In genomic region chr3:54122802-54123537, GRCh38 we compare ENCODE assay signal across 9 cellular contexts. TPM values are rescaled to one million over a fixed set of nuclear protein-coding genes. Genes with fewer than 3 reads are reported as not detected.
DNase-seq lines count a peak whose midpoint lies in the region; ATAC-seq and TF ChIP-seq lines count a peak whose summit lies in the region.
"Had no signal": no experiment of that assay in that cellular context is flagged by ENCODE, and none has a peak within 500 bp of the region (broad histone marks: within the 10 kb centered on the region; RNA-seq: fewer than 3 reads in every experiment).

No MANE protein-coding gene starts in this region.

- H3K27ac ChIP-seq in right cardiac atrium (ENCODE audit: low read length) (peak overlapping the region; percentile 46), rectal smooth muscle tissue (ENCODE audit: low read depth, low read length) (peak overlapping the region; percentile 33)

- no peak for ATAC-seq in T-helper 17 cell
- ATAC-seq in right cardiac atrium: no peak
- no peak for ATAC-seq in GM18867 (IDR thresholded peaks at IDR 0.05; ENCODE audit: unreplicated experiment)
- ATAC-seq: activated CD4-positive, CD25-positive, alpha-beta regulatory T cell treated with anti-CD3 and anti-CD28 coated beads, Interleukin-2, amount 50 U/mL, for 24 hours had no signal

- H3K27me3 ChIP-seq in right cardiac atrium (ENCODE audit: control insufficient read depth, insufficient read depth): no peaks in the 10 kb centered on the region
- peaks cover 5% of the 10 kb centered on the region for H3K27me3 ChIP-seq in rectal smooth muscle tissue (ENCODE audit: control insufficient read depth, insufficient read depth, low read length)

- H3K4me3 Mint-ChIP-seq in T-helper 17 cell: peak overlapping the region; percentile 70

- peak; percentile 38 for DNase-seq in GM20000 (ENCODE audit: low spot score)
- DNase-seq in T-helper 17 cell: no peak
- peak; percentile 19 to 63 (median 60) for DNase-seq in right cardiac atrium
- DNase-seq in KG1 (lab: John Stamatoyannopoulos, UW): no peak
- no peak for DNase-seq in NCI-H187 treated with DMSO at 0.1 percent for 48 hours (lab: John Stamatoyannopoulos, UW)
- no peak for DNase-seq in stimulated activated CD4-positive, alpha-beta T cell treated with anti-CD3 and anti-CD28 coated beads, Interleukin-1b, Interleukin-23, amount 100 ng/mL, for 48 hours

- H3K4me3 ChIP-seq in right cardiac atrium (ENCODE audit: low read length): peak overlapping the region; percentile 94
- H3K4me3 ChIP-seq in rectal smooth muscle tissue (ENCODE audit: low read length): peak overlapping the region; percentile 62

- H3K27me3 Mint-ChIP-seq in T-helper 17 cell: peaks cover 51% of the 10 kb centered on the region

- TF ChIP-seq CTCF in GM20000 (IDR thresholded peaks at IDR 0.05; ENCODE audit: extremely low read depth, missing control alignments): no peak

- H3K9me3 ChIP-seq in T-helper 17 cell (ENCODE audit: control insufficient read depth, low read length, poor library complexity, severe bottlenecking): no peaks in the 10 kb centered on the region
- H3K9me3 ChIP-seq in right cardiac atrium (ENCODE audit: control insufficient read depth, low read length): no peaks in the 10 kb centered on the region

- no peak overlapping the region for H3K9ac ChIP-seq in rectal smooth muscle tissue (ENCODE audit: low read length)

- no peak overlapping the region for H3K27ac Mint-ChIP-seq in T-helper 17 cell

- no peaks in the 10 kb centered on the region for H3K36me3 Mint-ChIP-seq in T-helper 17 cell (ENCODE audit: low read depth)

- no peaks in the 10 kb centered on the region for H3K36me3 ChIP-seq in rectal smooth muscle tissue (ENCODE audit: control insufficient read depth, insufficient read depth, low read length)

- peaks cover 2% of the 10 kb centered on the region for H3K4me1 ChIP-seq in right cardiac atrium (ENCODE audit: control insufficient read depth, insufficient read depth, low read length)
- H3K4me1 ChIP-seq in rectal smooth muscle tissue (ENCODE audit: control insufficient read depth, insufficient read depth, low read length): peaks cover 7% of the 10 kb centered on the region

- intact Hi-C loops in right cardiac atrium (cut with DNase I): no loop called here

- H3K4me1 Mint-ChIP-seq in T-helper 17 cell: no peaks in the 10 kb centered on the region

- under 1% methylated on average over 51 of the region's 51 CpGs for WGBS in right cardiac atrium

RNA-seq across cellular contexts. Expression of gene CACNA2D3, which starts 0.6 kb away (rescaled TPM):
- total RNA-seq in T-helper 17 cell (under 1 TPM in 1 of 2 donors, not detected in 1; 0.08 TPM), right cardiac atrium (10 to 100 TPM; 29.2 to 64.5 (median 45.5) TPM)
- polyA plus RNA-seq in right cardiac atrium: 42.4 TPM

Comparison
In these comparisons a context has a peak if more than half of its experiments do, and no peak if none do; other contexts are left out.
1. DNase-seq: peak in GM20000 (single experiment) and right cardiac atrium (3 of 3); none in T-helper 17 cell (0 of 3), KG1 (single experiment), NCI-H187 treated with DMSO at 0.1 percent for 48 hours (single experiment) and stimulated activated CD4-positive, alpha-beta T cell treated with anti-CD3 and anti-CD28 coated beads, Interleukin-1b, Interleukin-23, amount 100 ng/mL, for 48 hours (single experiment).
2. RNA of gene CACNA2D3, which starts 0.6 kb away (total RNA-seq): 29.2 to 64.5 TPM in right cardiac atrium; 0.08 TPM in T-helper 17 cell; every median in the first group is over 10 times any median in the second.